21 cellular contexts compared by ENCODE assay signal in the genomic region with DNA sequence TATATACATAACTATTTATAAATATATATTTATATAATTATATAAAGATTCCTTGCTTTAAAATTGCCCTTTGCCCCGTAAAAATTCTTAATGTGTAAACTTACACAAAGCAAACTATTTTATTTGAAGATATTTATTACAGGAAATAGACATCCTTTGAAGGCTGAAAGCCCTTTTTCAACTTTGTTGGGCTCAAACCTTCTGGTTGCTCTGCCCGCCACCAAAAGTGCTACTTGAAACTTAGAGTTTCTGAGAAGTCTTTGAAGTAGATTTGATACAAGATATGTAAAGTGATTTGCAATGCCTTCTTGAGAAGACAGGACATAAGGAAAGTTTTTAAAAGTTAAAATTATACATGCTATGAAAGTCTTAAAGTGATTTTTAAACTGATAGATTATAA.
"Had no signal": no experiment of that assay in that cellular context is flagged by ENCODE, and none has a peak within 500 bp of the region (broad histone marks: within the 10 kb centered on the region; RNA-seq: fewer than 3 reads in every experiment).

No MANE protein-coding gene starts in this region.

- H3K4me3 ChIP-seq: coronary artery, esophagus muscularis mucosa, gastrocnemius medialis, left lung, transverse colon had no signal

- DNase-seq: activated CD4-positive, CD25-positive, alpha-beta regulatory T cell treated with anti-CD3 and anti-CD28 coated beads, Interleukin-2, amount 50 U/mL, for 72 hours; activated CD8-positive, alpha-beta memory T cell treated with anti-CD3 and anti-CD28 coated beads for 24 hours; activated CD8-positive, alpha-beta memory T cell treated with anti-CD3 and anti-CD28 coated beads, Interleukin-2, amount 50 U/mL, for 4 hours; activated naive CD4-positive, alpha-beta T cell treated with anti-CD3 and anti-CD28 coated beads, Interleukin-2, amount 50 U/mL, for 16 hours; activated T-cell treated with anti-CD3 and anti-CD28 coated beads, Interleukin-2, amount 50 U/mL, for 24 hours; amniotic stem cell; cerebellar nuclear complex; gastrocnemius medialis; hippocampal formation; kidney glomerular epithelial cell; left lung; small intestine; stimulated activated CD8-positive, alpha-beta memory T cell treated with anti-CD3 and anti-CD28 coated beads, Interleukin-4, amount 100 ng/mL, for 48 hours; stimulated activated naive B cell treated with anti-CD40 and anti-IgM and Interleukin-4, amounts not matched to agents 10 μg/mL and 1 μg/mL and 100 μg/mL, for 72 hours; transverse colon; WERI-Rb-1 had no signal

- H3K4me3 Mint-ChIP-seq: activated T-cell treated with anti-CD3 and anti-CD28 coated beads, Interleukin-2, amount 50 U/mL, for 24 hours; stimulated activated naive B cell treated with anti-CD40 and anti-IgM and Interleukin-4, amounts not matched to agents 10 μg/mL and 1 μg/mL and 100 μg/mL, for 72 hours had no signal

- H3K4me1 Mint-ChIP-seq: stimulated activated naive B cell treated with anti-CD40 and anti-IgM and Interleukin-4, amounts not matched to agents 10 μg/mL and 1 μg/mL and 100 μg/mL, for 72 hours had no signal

- H3K27me3 Mint-ChIP-seq: activated T-cell treated with anti-CD3 and anti-CD28 coated beads, Interleukin-2, amount 50 U/mL, for 24 hours; naive thymus-derived CD8-positive, alpha-beta T cell; stimulated activated naive B cell treated with anti-CD40 and anti-IgM and Interleukin-4, amounts not matched to agents 10 μg/mL and 1 μg/mL and 100 μg/mL, for 72 hours had no signal

- ATAC-seq: gastrocnemius medialis; left lung; sciatic nerve; stimulated activated naive B cell treated with anti-CD40 and anti-IgM and Interleukin-4, amounts not matched to agents 10 μg/mL and 1 μg/mL and 100 μg/mL, for 72 hours had no signal

- H3K9me3 ChIP-seq: esophagus muscularis mucosa, gastrocnemius medialis, left lung, transverse colon had no signal

- H3K27ac Mint-ChIP-seq: activated T-cell treated with anti-CD3 and anti-CD28 coated beads, Interleukin-2, amount 50 U/mL, for 24 hours; activated T-helper 2 cell treated with anti-CD3 and anti-CD28 coated beads, Interferon-gamma antibody, Interleukin-2, Interleukin-4, amounts not matched to agents 10 μg/mL and 5 μg/mL and 100 μg/mL, durations not matched to agents 14 hours and 24 hours and 36 hours; stimulated activated naive B cell treated with anti-CD40 and anti-IgM and Interleukin-4, amounts not matched to agents 10 μg/mL and 1 μg/mL and 100 μg/mL, for 72 hours had no signal

- H3K9me3 Mint-ChIP-seq: activated T-cell treated with anti-CD3 and anti-CD28 coated beads, Interleukin-2, amount 50 U/mL, for 24 hours; activated T-helper 2 cell treated with anti-CD3 and anti-CD28 coated beads, Interferon-gamma antibody, Interleukin-2, Interleukin-4, amounts not matched to agents 10 μg/mL and 5 μg/mL and 100 μg/mL, durations not matched to agents 14 hours and 24 hours and 36 hours; naive thymus-derived CD8-positive, alpha-beta T cell; stimulated activated naive B cell treated with anti-CD40 and anti-IgM and Interleukin-4, amounts not matched to agents 10 μg/mL and 1 μg/mL and 100 μg/mL, for 72 hours had no signal

- H3K27ac ChIP-seq: coronary artery, esophagus muscularis mucosa, gastrocnemius medialis, left lung, transverse colon, WERI-Rb-1 had no signal
